Comparison of ENCODE assay signal across 26 cellular contexts in genomic region chr10:78374331-78375028, GRCh38.
DNase-seq lines count a peak whose midpoint lies in the region; ATAC-seq, FAIRE-seq and TF ChIP-seq lines count a peak whose summit lies in the region.
"Had no signal": no experiment of that assay in that cellular context is flagged by ENCODE, and none has a peak within 500 bp of the region (broad histone marks: within the 10 kb centered on the region; RNA-seq: fewer than 3 reads in every experiment).

No MANE protein-coding gene starts in this region.

- H3K79me2 ChIP-seq in H1 (ENCODE audit: control insufficient read depth in 1 of 2, insufficient read depth in 2 of 2, low read length in 2 of 2) = no peaks in the 10 kb centered on the region
- H3K79me2 ChIP-seq in neural progenitor cell (ENCODE audit: low read depth) = no peaks in the 10 kb centered on the region
- no peaks in the 10 kb centered on the region for H3K79me2 ChIP-seq in HepG2 (ENCODE audit: insufficient read depth, low read length)

- no peak overlapping the region for H2AK5ac ChIP-seq in H1 (ENCODE audit: low read depth, low read length)

- TF ChIP-seq POLR2A in H1 (IDR thresholded peaks at IDR 0.05; ENCODE audit: control extremely low read depth in 1 of 2, low read depth in 2 of 2, low read length in 2 of 2) (no peak), spleen (IDR thresholded peaks at IDR 0.05) (no peak), HepG2 (IDR thresholded peaks at IDR 0.05; ENCODE audit: insufficient read depth in 1 of 2, low read depth in 2 of 2, low read length in 2 of 2) (no peak)

- no peak overlapping the region for H3K14ac ChIP-seq in H1 (ENCODE audit: insufficient read length)

- H3K9ac ChIP-seq in H1 (replicated peaks in 1 of 4; ENCODE audit: extremely low read depth in 1 of 4, low read depth in 3 of 4, low read length in 3 of 4) (no peak overlapping the region), neural progenitor cell (no peak overlapping the region), HepG2 (ENCODE audit: insufficient read depth, low read depth, low read length) (no peak overlapping the region)
- H3K9ac ChIP-seq: BLaER1 treated with 17β-estradiol and CSF1 and Interleukin-3, amounts not matched to agents 10 nM and 100 nM had no signal

- H3K27me3 Mint-ChIP-seq in neural progenitor cell (ENCODE audit: insufficient read depth, low read depth) = peaks cover 10% of the 10 kb centered on the region
- H3K27me3 Mint-ChIP-seq: CD4-positive, alpha-beta T cell had no signal

- peaks cover 7% of the 10 kb centered on the region for H3F3A ChIP-seq in neural progenitor cell (ENCODE audit: low read depth)

- H3K27me3 ChIP-seq in H1 (replicated peaks in 1 of 4; ENCODE audit: control insufficient read depth in 3 of 4, extremely low read depth in 1 of 4, insufficient read depth in 3 of 4, low read length in 3 of 4) (peaks cover 0 to 1% (median 0%) of the 10 kb centered on the region in 4 experiments; a peak in 2 of 7 replicates), neural progenitor cell (no peaks in the 10 kb centered on the region), spleen (replicated peaks in 1 of 7) (no peaks in the 10 kb centered on the region), HepG2 (ENCODE audit: control insufficient read depth in 1 of 2, insufficient read depth in 2 of 2, low read length in 2 of 2) (peaks cover 2 to 45% of the 10 kb centered on the region in 2 experiments; a peak in 4 of 5 replicates), small intestine (ENCODE audit: control insufficient read depth in 2 of 2, insufficient read depth in 2 of 2, low read length in 2 of 2) (no peaks in the 10 kb centered on the region)
- H3K27me3 ChIP-seq: BE2C; BLaER1 treated with 17β-estradiol and CSF1 and Interleukin-3, amounts not matched to agents 10 nM and 100 nM had no signal

- DNase-seq in H1 (ENCODE audit: low read depth in 1 of 2, low spot score in 2 of 2) (no peak), neural progenitor cell (ENCODE audit: low spot score) (no peak), spleen (peak; percentile 46), HepG2 (ENCODE audit: low spot score) (no peak), small intestine (no peak)
- DNase-seq in activated CD8-positive, alpha-beta memory T cell treated with anti-CD3 and anti-CD28 coated beads for 24 hours = no peak
- DNase-seq: 8988T; ACHN; AML-193; BE2C; CD4-positive, alpha-beta T cell; CD8-positive, alpha-beta memory T cell; DMS 273 treated with DMSO at 0.1 percent for 48 hours; DMS79; EL; GDM1 had no signal

- intact Hi-C loops in spleen (cut with DNase I; ENCODE audit: low total_unique reads) = no loop called here
- intact Hi-C loops in HepG2 (cut with micrococcal nuclease; ENCODE audit: unreplicated experiment) = no loop called here

- H4K20me1 ChIP-seq in H1 (replicated peaks in 1 of 2; ENCODE audit: control insufficient read depth in 1 of 2, insufficient read depth in 2 of 2, low read length in 2 of 2) = no peaks in the 10 kb centered on the region
- H4K20me1 ChIP-seq in neural progenitor cell (ENCODE audit: low read depth) = no peaks in the 10 kb centered on the region
- no peaks in the 10 kb centered on the region for H4K20me1 ChIP-seq in HepG2 (ENCODE audit: insufficient read depth, low read length)
- H4K20me1 ChIP-seq: BLaER1 treated with 17β-estradiol and CSF1 and Interleukin-3, amounts not matched to agents 10 nM and 100 nM had no signal

- TF ChIP-seq CTCF in HEK293 (tag by site-specific recombination; IDR thresholded peaks at IDR 0.05) = no peak
- TF ChIP-seq CTCF in H1 (IDR thresholded peaks at IDR 0.05; ENCODE audit: control extremely low read depth in 1 of 3, insufficient read depth in 1 of 3, low read depth in 1 of 3, low read length in 3 of 3) = no peak
- TF ChIP-seq CTCF in neural progenitor cell (IDR thresholded peaks at IDR 0.05) = no peak
- TF ChIP-seq CTCF in spleen (IDR thresholded peaks at IDR 0.05 in 8 of 11, conservative IDR thresholded peaks at IDR 0.05 in 3 of 11) = no peak
- TF ChIP-seq CTCF in HepG2 (CRISPR knock-in tag; IDR thresholded peaks at IDR 0.05) = no peak

- 83% methylated on average over 9 of the region's 9 CpGs; no CpG with 5 or more reads in 1 of the 2 experiments for WGBS in H1 (ENCODE audit: extremely low coverage in 1 of 2, insufficient coverage in 1 of 2, insufficient read length in 1 of 2, insufficient replicate concordance in 2 of 2, low coverage in 1 of 2, low lambda C conversion rate in 2 of 2, missing lambda C conversion rate in 1 of 2), 2 experiments
- WGBS in spleen, 5 donors = 87 to 95% (median 90%) methylated on average over 9 of the region's 9 CpGs
- 19% methylated on average over 3 of the region's 9 CpGs for WGBS in HepG2 (ENCODE audit: low lambda C conversion rate)
- WGBS in small intestine, 3 donors = 86 to 91% (median 87%) methylated on average over 9 of the region's 9 CpGs

- no peaks in the 10 kb centered on the region for H3K79me1 ChIP-seq in H1 (ENCODE audit: low read depth, low read length)

- H3K23ac ChIP-seq in H1 (ENCODE audit: insufficient read length) = no peak overlapping the region

- ATAC-seq in HepG2 = no peak
- ATAC-seq: GM12878, GM23338 had no signal

- H3K4me2 ChIP-seq in H1 (ENCODE audit: insufficient read depth in 1 of 2, low read depth in 2 of 2, low read length in 2 of 2) (no peak overlapping the region), neural progenitor cell (no peak overlapping the region), HepG2 (ENCODE audit: low read depth, low read length) (no peak overlapping the region)
- H3K4me2 ChIP-seq: A549; BLaER1 treated with 17β-estradiol and CSF1 and Interleukin-3, amounts not matched to agents 10 nM and 100 nM; GM23338 had no signal

- H3K9me3 ChIP-seq in HEK293 (ENCODE audit: control insufficient read depth, insufficient read depth, low read depth, low read length) = no peaks in the 10 kb centered on the region
- peaks cover 3% of the 10 kb centered on the region in 2 experiments; a peak in 2 of 4 replicates for H3K9me3 ChIP-seq in H1 (ENCODE audit: insufficient read depth in 2 of 2, low read depth in 1 of 2, low read length in 1 of 2)
- H3K9me3 ChIP-seq in neural progenitor cell (ENCODE audit: low read depth) = no peaks in the 10 kb centered on the region
- H3K9me3 ChIP-seq in spleen = peaks cover 0 to 6% (median 0%) of the 10 kb centered on the region in 8 donors
- no peaks in the 10 kb centered on the region for H3K9me3 ChIP-seq in HepG2 (ENCODE audit: low read length)
- H3K9me3 ChIP-seq in small intestine (ENCODE audit: control insufficient read depth, low read depth) = no peaks in the 10 kb centered on the region
- H3K9me3 ChIP-seq: BE2C, HAP-1 had no signal

- H3K36me3 Mint-ChIP-seq in neural progenitor cell = no peaks in the 10 kb centered on the region
- H3K36me3 Mint-ChIP-seq: CD14-positive monocyte; CD8-positive, alpha-beta memory T cell had no signal

- no peak overlapping the region for H2BK15ac ChIP-seq in H1 (ENCODE audit: low read length)

- no peaks in the 10 kb centered on the region for H3K36me3 ChIP-seq in HEK293 (ENCODE audit: control insufficient read depth in 2 of 2, insufficient read depth in 1 of 2, low read length in 2 of 2)
- no peaks in the 10 kb centered on the region for H3K36me3 ChIP-seq in H1 (ENCODE audit: control insufficient read depth in 2 of 4, insufficient read depth in 4 of 4, low read length in 3 of 4)
- H3K36me3 ChIP-seq in neural progenitor cell = no peaks in the 10 kb centered on the region
- no peaks in the 10 kb centered on the region for H3K36me3 ChIP-seq in spleen
- H3K36me3 ChIP-seq in HepG2 (replicated peaks in 1 of 2; ENCODE audit: control insufficient read depth in 1 of 2, insufficient read depth in 2 of 2, low read length in 2 of 2) = no peaks in the 10 kb centered on the region
- no peaks in the 10 kb centered on the region for H3K36me3 ChIP-seq in small intestine (ENCODE audit: control insufficient read depth in 2 of 2, insufficient read depth in 2 of 2, low read length in 2 of 2)
- H3K36me3 ChIP-seq: BE2C; BLaER1 treated with 17β-estradiol and CSF1 and Interleukin-3, amounts not matched to agents 10 nM and 100 nM; HAP-1 had no signal

- no peak overlapping the region for H3K4ac ChIP-seq in H1 (replicated peaks; ENCODE audit: insufficient read length, low read depth, low read length)

- H3K27ac ChIP-seq in HEK293 (ENCODE audit: extremely low read depth, low read depth, low read length) (no peak overlapping the region), H1 (ENCODE audit: low read depth, low read length) (no peak overlapping the region), neural progenitor cell (no peak overlapping the region), spleen (no peak overlapping the region), HepG2 (ENCODE audit: extremely low read length, insufficient read depth, low read length) (no peak overlapping the region), small intestine (ENCODE audit: low read depth in 1 of 2, low read length in 1 of 2) (no peak overlapping the region)
- H3K27ac ChIP-seq: A549; BLaER1 treated with 17β-estradiol and CSF1 and Interleukin-3, amounts not matched to agents 10 nM and 100 nM had no signal

- CTCF ChIA-PET in HEK293 (lab: Yijun Ruan, JAX) (no interaction called here), H1 (lab: Charles Lee; ENCODE audit: partially characterized antibody) (interaction anchor here (0.9 to 2.0 kb wide), 8 partner anchors 12 to 327 kb away, joined by 3 to 6 read pairs (median 4); no protein-coding TSS in a partner anchor), HepG2 (lab: Yijun Ruan, JAX; ENCODE audit: low intra/inter-chr PET ratio, low total read pairs) (no interaction called here)

- no peak overlapping the region; the same call in 1 of the 2 replicates for H4K8ac ChIP-seq in H1 (ENCODE audit: extremely low read depth, insufficient read depth, low read length)

- peaks cover 62% of the 10 kb centered on the region for H3K4me1 Mint-ChIP-seq in neural progenitor cell
- H3K4me1 Mint-ChIP-seq: CD14-positive monocyte; CD8-positive, alpha-beta memory T cell; GM23338 had no signal

- in situ Hi-C loops in HepG2 (cut with HindIII; ENCODE audit: extremely low pct_ligation_motif_present, low pct_unique_long_range_greater_than_20kb) = no loop called here

- H2BK120ac ChIP-seq in H1 (replicated peaks; ENCODE audit: low read depth, low read length) = no peak overlapping the region

- H3K23me2 ChIP-seq in H1 (ENCODE audit: low read depth, low read length) = no peaks in the 10 kb centered on the region

- H2AFZ ChIP-seq in H1 (ENCODE audit: low read length) = no peak overlapping the region
- no peak overlapping the region for H2AFZ ChIP-seq in neural progenitor cell (replicated peaks)
- no peak overlapping the region for H2AFZ ChIP-seq in HepG2 (ENCODE audit: low read length)
- H2AFZ ChIP-seq: GM23338 had no signal

- peak overlapping the region; percentile 17 for H4K91ac ChIP-seq in H1 (replicated peaks; ENCODE audit: insufficient read length, low read length)

- TF ChIP-seq EP300 in H1 (IDR thresholded peaks at IDR 0.05; ENCODE audit: borderline replicate concordance in 1 of 2, low read depth in 2 of 2, low read length in 2 of 2) (no peak), HepG2 (IDR thresholded peaks at IDR 0.05; ENCODE audit: low read depth in 2 of 2, low read length in 2 of 2) (no peak), HepG2 (CRISPR knock-in tag; IDR thresholded peaks at IDR 0.05; ENCODE audit: borderline replicate concordance) (no peak)

- no peak overlapping the region for H3K4me3 Mint-ChIP-seq in neural progenitor cell
- H3K4me3 Mint-ChIP-seq: CD14-positive monocyte; CD4-positive, alpha-beta T cell; CD8-positive, alpha-beta memory T cell; GM23338 had no signal

- FAIRE-seq in H1 (lab: Jason Lieb, UNC) = no peak
- FAIRE-seq in HepG2 (lab: Jason Lieb, UNC) = no peak
- FAIRE-seq in small intestine (lab: Jason Lieb, UNC) = no peak
- FAIRE-seq: A549, D721Med, GM12878, GM19239, H54 had no signal

- H3K56ac ChIP-seq in H1 (replicated peaks; ENCODE audit: insufficient read length, low read depth, low read length) = no peak overlapping the region

- no peak overlapping the region for H4K5ac ChIP-seq in H1 (ENCODE audit: insufficient read length, low read depth, low read length)

- H2BK5ac ChIP-seq in H1 (ENCODE audit: low read depth, low read length) = no peak overlapping the region

- no peak overlapping the region for H3K18ac ChIP-seq in H1 (ENCODE audit: extremely low read depth, low read length)

- no TSS peak for BruUV-seq in HepG2 (replicated peaks; lab: Mats Ljungman, UMichigan)

- no peak overlapping the region for H2BK12ac ChIP-seq in H1 (ENCODE audit: low read depth, low read length)

- peak overlapping the region; percentile 63 for H3K27ac Mint-ChIP-seq in neural progenitor cell
- H3K27ac Mint-ChIP-seq: CD14-positive monocyte; CD4-positive, alpha-beta T cell; GM23338 had no signal

- no peak for TF ChIP-seq RAD21 in H1 (IDR thresholded peaks at IDR 0.05 in 1 of 2, conservative IDR thresholded peaks at IDR 0.05 in 1 of 2; ENCODE audit: low read depth in 2 of 2, low read length in 2 of 2)
- TF ChIP-seq RAD21 in HepG2 (CRISPR knock-in tag; IDR thresholded peaks at IDR 0.05) = no peak

- H3K4me1 ChIP-seq in HEK293 (ENCODE audit: control insufficient read depth, insufficient read depth, low read length) (no peaks in the 10 kb centered on the region; the same call in 1 of the 2 replicates), H1 (replicated peaks in 1 of 4; ENCODE audit: control insufficient read depth in 3 of 4, insufficient read depth in 4 of 4, low read length in 3 of 4) (peaks cover 0 to 7% (median 0%) of the 10 kb centered on the region in 4 experiments; a peak in 2 of 7 replicates), neural progenitor cell (peaks cover 23% of the 10 kb centered on the region), spleen (no peaks in the 10 kb centered on the region), HepG2 (ENCODE audit: insufficient read depth, low read length) (no peaks in the 10 kb centered on the region), small intestine (ENCODE audit: control insufficient read depth in 2 of 2, insufficient read depth in 1 of 2, low read depth in 1 of 2, low read length in 1 of 2) (no peaks in the 10 kb centered on the region)
- H3K4me1 ChIP-seq: A549, HAP-1 had no signal

- H2BK20ac ChIP-seq in H1 (ENCODE audit: low read length) = no peak overlapping the region

- no peak overlapping the region for H3K4me3 ChIP-seq in HEK293 (ENCODE audit: low read depth, low read length)
- H3K4me3 ChIP-seq in H1 (ENCODE audit: extremely low read depth in 1 of 4, insufficient read depth in 2 of 4, low read depth in 3 of 4, low read length in 4 of 4) = no peak overlapping the region
- H3K4me3 ChIP-seq in neural progenitor cell = no peak overlapping the region
- H3K4me3 ChIP-seq in spleen = no peak overlapping the region
- no peak overlapping the region for H3K4me3 ChIP-seq in HepG2 (replicated peaks in 1 of 3; ENCODE audit: insufficient read depth in 1 of 3, low read depth in 2 of 3, low read length in 3 of 3)
- H3K4me3 ChIP-seq in small intestine (ENCODE audit: low read depth in 1 of 2, low read length in 2 of 2) = no peak overlapping the region
- H3K4me3 ChIP-seq: A549; BLaER1 treated with 17β-estradiol and CSF1 and Interleukin-3, amounts not matched to agents 10 nM and 100 nM; GM12878; GM23338; HAP-1 had no signal

- peaks cover 6% of the 10 kb centered on the region for H3K9me3 Mint-ChIP-seq in neural progenitor cell

- POLR2A ChIA-PET in HEK293 (lab: Yijun Ruan, JAX) (no interaction called here), H1 (lab: Charles Lee; ENCODE audit: partially characterized antibody) (no interaction called here), HepG2 (lab: Yijun Ruan, JAX) (no interaction called here)
